Comparison of ENCODE assay signal across 16 cellular contexts in the genomic region with DNA sequence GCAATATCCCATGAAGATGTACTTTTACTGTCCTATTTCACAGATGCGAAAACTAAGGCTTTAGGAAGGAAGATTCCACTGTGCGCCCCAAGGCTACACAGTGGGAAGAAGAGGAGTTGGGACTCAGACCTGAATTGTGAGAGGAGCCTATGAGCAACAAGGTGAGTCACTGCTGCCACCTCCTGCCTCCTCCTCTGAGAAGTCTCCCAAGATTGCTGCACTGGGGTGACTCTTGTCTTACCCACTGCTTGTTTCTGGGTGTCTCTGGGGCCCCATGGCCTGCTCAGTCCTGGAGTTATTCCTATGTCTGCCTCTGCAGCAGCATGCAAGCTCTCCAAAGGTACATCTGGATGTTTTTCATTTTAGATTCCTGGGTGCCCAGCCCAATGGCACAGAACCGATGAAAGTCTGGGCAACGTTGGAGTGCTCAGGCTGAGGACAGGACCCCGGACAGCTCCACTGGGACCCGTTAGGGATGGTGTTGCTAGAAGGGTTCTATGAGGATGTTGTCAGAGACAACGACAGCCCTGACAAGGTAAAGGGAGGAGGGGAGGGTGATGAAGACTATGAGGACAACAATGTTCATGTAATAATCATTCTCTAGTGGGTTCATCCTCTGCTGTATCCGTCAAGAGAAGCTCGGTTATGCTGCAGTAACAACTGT. TPM values are rescaled to one million over a fixed set of nuclear protein-coding genes. Genes with fewer than 3 reads are reported as not detected.
DNase-seq lines count a peak whose midpoint lies in the region; ATAC-seq and TF ChIP-seq lines count a peak whose summit lies in the region.
"Had no signal": no experiment of that assay in that cellular context is flagged by ENCODE, and none has a peak within 500 bp of the region (broad histone marks: within the 10 kb centered on the region; RNA-seq: fewer than 3 reads in every experiment).

No MANE protein-coding gene starts in this region.

- TF ChIP-seq CTCF in endodermal cell (conservative IDR thresholded peaks at IDR 0.05) (no peak), neural cell (IDR thresholded peaks at IDR 0.05; ENCODE audit: poor library complexity, severe bottlenecking) (no peak)

- H3K9me3 ChIP-seq in endodermal cell (ENCODE audit: control insufficient read depth, low read length) (no peaks in the 10 kb centered on the region), neural cell (ENCODE audit: low read length) (no peaks in the 10 kb centered on the region)

- no peaks in the 10 kb centered on the region for H3F3A ChIP-seq in neural cell (ENCODE audit: insufficient read depth, low read length, poor library complexity, severe bottlenecking)

- TF ChIP-seq RAD21 in neural cell (conservative IDR thresholded peaks at IDR 0.05), result no peak

- H2AFZ ChIP-seq in neural cell (ENCODE audit: low read depth, low read length), result no peak overlapping the region

- H3K9me3 Mint-ChIP-seq in endodermal cell, result no peaks in the 10 kb centered on the region

- no peaks in the 10 kb centered on the region; the same call in 1 of the 2 replicates for H3K27me3 ChIP-seq in H7 (ENCODE audit: control insufficient read depth, insufficient read depth, low read length)
- H3K27me3 ChIP-seq in endodermal cell (ENCODE audit: control insufficient read depth, insufficient read depth, low read length, poor library complexity, severe bottlenecking), result no peaks in the 10 kb centered on the region
- H3K27me3 ChIP-seq in neural cell (ENCODE audit: insufficient read depth, low read depth, low read length), result no peaks in the 10 kb centered on the region

- H3K4me3 Mint-ChIP-seq in endodermal cell, result no peak overlapping the region
- H3K4me3 Mint-ChIP-seq: activated naive CD8-positive, alpha-beta T cell had no signal

- H3K27ac Mint-ChIP-seq in endodermal cell, result no peak overlapping the region
- H3K27ac Mint-ChIP-seq: activated naive CD8-positive, alpha-beta T cell; progenitor cell of endocrine pancreas had no signal

- H3K36me3 ChIP-seq in H7 (replicated peaks; ENCODE audit: control insufficient read depth, insufficient read depth, low read length), result no peaks in the 10 kb centered on the region
- H3K36me3 ChIP-seq in endodermal cell (ENCODE audit: control insufficient read depth, insufficient read depth, low read length), result no peaks in the 10 kb centered on the region
- H3K36me3 ChIP-seq in neural cell (ENCODE audit: insufficient read depth, low read length), result no peaks in the 10 kb centered on the region

- peaks cover 4% of the 10 kb centered on the region for H3K4me1 ChIP-seq in endodermal cell (ENCODE audit: control insufficient read depth, insufficient read depth, low read length)

- H3K4me1 Mint-ChIP-seq in endodermal cell, result peaks cover 29% of the 10 kb centered on the region

- DNase-seq in H7, result peak; percentile 75
- peak; percentile 16 for DNase-seq in RKO (ENCODE audit: low spot score)
- DNase-seq in endodermal cell, result peak; percentile 88
- no peak for DNase-seq in cortex of kidney (lab: John Stamatoyannopoulos, UW)
- no peak for DNase-seq in OCI-M2 (lab: John Stamatoyannopoulos, UW; ENCODE audit: unreplicated experiment)
- DNase-seq: activated CD4-positive, CD25-positive, alpha-beta regulatory T cell; C1 segment of cervical spinal cord; central memory CD4-positive, alpha-beta T cell; DMS53; glutamatergic neuron; NCI-H446; stimulated activated CD4-positive, alpha-beta T cell treated with anti-CD3 and anti-CD28 coated beads, Interleukin-15, amount 100 ng/mL, for 24 hours had no signal

- no peak overlapping the region for H3K4me3 ChIP-seq in H7 (ENCODE audit: insufficient read depth, low read depth, low read length)
- no peak overlapping the region for H3K4me3 ChIP-seq in endodermal cell (ENCODE audit: low read length)
- H3K4me3 ChIP-seq in neural cell (ENCODE audit: low read length), result peak overlapping the region; percentile 3

- no peaks in the 10 kb centered on the region for H3K79me2 ChIP-seq in neural cell (replicated peaks; ENCODE audit: insufficient read depth, low read length)

- H3K36me3 Mint-ChIP-seq in endodermal cell (ENCODE audit: low read depth), result no peaks in the 10 kb centered on the region
- H3K36me3 Mint-ChIP-seq: activated naive CD8-positive, alpha-beta T cell had no signal

- no peaks in the 10 kb centered on the region for H4K20me1 ChIP-seq in neural cell (ENCODE audit: insufficient read depth)

- H3K9ac ChIP-seq in endodermal cell (ENCODE audit: extremely low read depth, low read length, poor library complexity, severe bottlenecking) (no peak overlapping the region), neural cell (ENCODE audit: low read length) (no peak overlapping the region)

- H3K4me2 ChIP-seq in neural cell (ENCODE audit: low read length), result no peak overlapping the region

- no peak for ATAC-seq in GM21737 (IDR thresholded peaks at IDR 0.05; ENCODE audit: unreplicated experiment)

- no peak for TF ChIP-seq EP300 in neural cell (conservative IDR thresholded peaks at IDR 0.05; ENCODE audit: poor library complexity, severe bottlenecking)

- peaks cover 4% of the 10 kb centered on the region for H3K27me3 Mint-ChIP-seq in endodermal cell (ENCODE audit: insufficient read depth)

- WGBS in endodermal cell (ENCODE audit: insufficient coverage in 1 of 2, insufficient read length in 1 of 2), 2 experiments, result 52 to 54% methylated on average over 9 of the region's 9 CpGs

- H3K27ac ChIP-seq in endodermal cell (ENCODE audit: low read depth, low read length), result no peak overlapping the region
- H3K27ac ChIP-seq in neural cell (ENCODE audit: low read length), result no peak overlapping the region

- H3K9me2 ChIP-seq in neural cell (ENCODE audit: insufficient read depth, low read length), result no peaks in the 10 kb centered on the region

TF ChIP-seq in neural cell, 6 proteins besides CTCF, POLR2A, EP300 and RAD21:
- TF ChIP-seq TAF1 (IDR thresholded peaks at IDR 0.05; ENCODE audit: low read depth) (no peak), MXI1 (conservative IDR thresholded peaks at IDR 0.05; ENCODE audit: poor library complexity, severe bottlenecking) (no peak), POLR2AphosphoS5 (IDR thresholded peaks at IDR 0.05) (no peak), EZH2 (IDR thresholded peaks at IDR 0.05; ENCODE audit: borderline replicate concordance, insufficient read depth, low read length, poor library complexity, severe bottlenecking) (no peak)
- TF ChIP-seq, protein P1, sequence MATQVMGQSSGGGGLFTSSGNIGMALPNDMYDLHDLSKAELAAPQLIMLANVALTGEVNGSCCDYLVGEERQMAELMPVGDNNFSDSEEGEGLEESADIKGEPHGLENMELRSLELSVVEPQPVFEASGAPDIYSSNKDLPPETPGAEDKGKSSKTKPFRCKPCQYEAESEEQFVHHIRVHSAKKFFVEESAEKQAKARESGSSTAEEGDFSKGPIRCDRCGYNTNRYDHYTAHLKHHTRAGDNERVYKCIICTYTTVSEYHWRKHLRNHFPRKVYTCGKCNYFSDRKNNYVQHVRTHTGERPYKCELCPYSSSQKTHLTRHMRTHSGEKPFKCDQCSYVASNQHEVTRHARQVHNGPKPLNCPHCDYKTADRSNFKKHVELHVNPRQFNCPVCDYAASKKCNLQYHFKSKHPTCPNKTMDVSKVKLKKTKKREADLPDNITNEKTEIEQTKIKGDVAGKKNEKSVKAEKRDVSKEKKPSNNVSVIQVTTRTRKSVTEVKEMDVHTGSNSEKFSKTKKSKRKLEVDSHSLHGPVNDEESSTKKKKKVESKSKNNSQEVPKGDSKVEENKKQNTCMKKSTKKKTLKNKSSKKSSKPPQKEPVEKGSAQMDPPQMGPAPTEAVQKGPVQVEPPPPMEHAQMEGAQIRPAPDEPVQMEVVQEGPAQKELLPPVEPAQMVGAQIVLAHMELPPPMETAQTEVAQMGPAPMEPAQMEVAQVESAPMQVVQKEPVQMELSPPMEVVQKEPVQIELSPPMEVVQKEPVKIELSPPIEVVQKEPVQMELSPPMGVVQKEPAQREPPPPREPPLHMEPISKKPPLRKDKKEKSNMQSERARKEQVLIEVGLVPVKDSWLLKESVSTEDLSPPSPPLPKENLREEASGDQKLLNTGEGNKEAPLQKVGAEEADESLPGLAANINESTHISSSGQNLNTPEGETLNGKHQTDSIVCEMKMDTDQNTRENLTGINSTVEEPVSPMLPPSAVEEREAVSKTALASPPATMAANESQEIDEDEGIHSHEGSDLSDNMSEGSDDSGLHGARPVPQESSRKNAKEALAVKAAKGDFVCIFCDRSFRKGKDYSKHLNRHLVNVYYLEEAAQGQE (IDR thresholded peaks at IDR 0.05; ENCODE audit: borderline replicate concordance), result no peak

RNA-seq across cellular contexts. Expression of gene C1QA, which starts 11.0 kb away (rescaled TPM):
- not detected in 2 replicates for total RNA-seq in H7 (2014; rRNA removed; shearing (Covaris generic))
- total RNA-seq in endodermal cell, result not detected
- not detected for polyA plus RNA-seq in endodermal cell (2013, experiment 1 of 2)
- polyA plus RNA-seq in endodermal cell (2013, experiment 2 of 2), result not detected
- polyA plus RNA-seq in neural cell, result not detected in 2 replicates
- polyA minus RNA-seq in neural cell, result not detected in 2 replicates
- total RNA-seq: progenitor cell of endocrine pancreas had no signal

RNA-seq across cellular contexts. Expression of gene C1QC, which starts 18.0 kb away (rescaled TPM):
- total RNA-seq in H7 (2014; rRNA removed; shearing (Covaris generic)), result not detected in 2 replicates
- total RNA-seq in endodermal cell, result not detected
- polyA plus RNA-seq in endodermal cell (2013, experiment 1 of 2), result not detected
- polyA plus RNA-seq in endodermal cell (2013, experiment 2 of 2), result not detected
- polyA plus RNA-seq in neural cell, result not detected in 2 replicates
- not detected in 2 replicates for polyA minus RNA-seq in neural cell
- total RNA-seq: progenitor cell of endocrine pancreas had no signal

RNA-seq across cellular contexts. Expression of gene C1QB, which starts 27.6 kb away (rescaled TPM):
- not detected in 2 replicates for total RNA-seq in H7 (2014; rRNA removed; shearing (Covaris generic))
- not detected for total RNA-seq in endodermal cell
- not detected for polyA plus RNA-seq in endodermal cell (2013, experiment 1 of 2)
- polyA plus RNA-seq in endodermal cell (2013, experiment 2 of 2), result not detected
- not detected in 2 replicates for polyA plus RNA-seq in neural cell
- polyA minus RNA-seq in neural cell, result not detected in 2 replicates
- total RNA-seq: progenitor cell of endocrine pancreas had no signal

Comparison
In these comparisons a context has a peak if more than half of its experiments do, and no peak if none do; other contexts are left out.
1. DNase-seq: peak in H7 (single experiment), RKO (single experiment) and endodermal cell (single experiment); none in cortex of kidney (single experiment) and OCI-M2 (single experiment).